In the genomic region with DNA sequence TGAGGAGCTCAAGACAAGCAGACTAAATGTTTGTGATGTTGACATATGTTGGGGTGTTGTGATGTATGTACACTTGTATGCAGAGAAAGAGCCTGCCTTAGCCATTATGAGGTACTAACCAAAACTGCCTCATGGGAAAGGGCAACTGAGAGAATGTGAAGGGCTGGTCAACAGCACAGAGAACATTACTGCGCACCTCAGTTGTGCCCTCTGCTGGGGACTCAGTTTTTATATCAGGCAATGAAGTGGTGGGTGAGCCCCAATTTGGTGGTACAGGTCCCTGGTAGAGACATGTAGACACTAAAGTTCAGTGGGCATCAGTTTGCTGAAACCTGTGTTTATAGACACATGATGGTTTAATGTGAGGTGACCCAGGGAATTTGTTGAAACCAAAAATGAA, we compare ENCODE assay signal across 10 cellular contexts.
DNase-seq lines count a peak whose midpoint lies in the region; ATAC-seq and TF ChIP-seq lines count a peak whose summit lies in the region.
"Had no signal": no experiment of that assay in that cellular context is flagged by ENCODE, and none has a peak within 500 bp of the region (broad histone marks: within the 10 kb centered on the region; RNA-seq: fewer than 3 reads in every experiment).

No MANE protein-coding gene starts in this region.

- H3K9ac ChIP-seq in Loucy (ENCODE audit: low read depth, low read length, poor library complexity, severe bottlenecking) (no peak overlapping the region), neural cell (ENCODE audit: low read length) (no peak overlapping the region)

- no peak for ATAC-seq in HG03175 (IDR thresholded peaks at IDR 0.05; ENCODE audit: unreplicated experiment)
- no peak for ATAC-seq in T-cell (replicated peaks in 1 of 4)
- ATAC-seq: activated naive CD4-positive, alpha-beta T cell treated with anti-CD3 and anti-CD28 coated beads, Interleukin-2, amount 50 U/mL, for 72 hours had no signal

- in situ Hi-C loops in astrocyte of the cerebellum (cut with HindIII; ENCODE audit: low sequenced_read_pairs) = no loop called here

- POLR2A ChIA-PET in T-cell (lab: Charles Lee) = no interaction called here

- peaks cover 5% of the 10 kb centered on the region for H3K4me1 ChIP-seq in Loucy (ENCODE audit: insufficient read depth, low read length, poor library complexity, severe bottlenecking)

- H3K79me2 ChIP-seq in Loucy (ENCODE audit: insufficient read depth, low read length) (no peaks in the 10 kb centered on the region), neural cell (replicated peaks; ENCODE audit: insufficient read depth, low read length) (no peaks in the 10 kb centered on the region)

- no peak for TF ChIP-seq EP300 in neural cell (conservative IDR thresholded peaks at IDR 0.05; ENCODE audit: poor library complexity, severe bottlenecking)

- H3K9me2 ChIP-seq in Loucy (replicated peaks; ENCODE audit: low read depth, low read length) = no peaks in the 10 kb centered on the region
- no peaks in the 10 kb centered on the region for H3K9me2 ChIP-seq in neural cell (ENCODE audit: insufficient read depth, low read length)

- H3K36me3 ChIP-seq in Loucy (ENCODE audit: insufficient read depth, low read length) = no peaks in the 10 kb centered on the region
- H3K36me3 ChIP-seq in neural cell (ENCODE audit: insufficient read depth, low read length) = no peaks in the 10 kb centered on the region

- H3K4me3 Mint-ChIP-seq in activated naive CD4-positive, alpha-beta T cell treated with anti-CD3 and anti-CD28 coated beads for 36 hours = no peak overlapping the region
- no peak overlapping the region for H3K4me3 Mint-ChIP-seq in T-cell

- H4K20me1 ChIP-seq in Loucy (ENCODE audit: insufficient read depth, low read length, poor library complexity, severe bottlenecking) (no peaks in the 10 kb centered on the region), neural cell (ENCODE audit: insufficient read depth) (no peaks in the 10 kb centered on the region)

- no peak overlapping the region for H2AFZ ChIP-seq in Loucy (ENCODE audit: low read length)
- H2AFZ ChIP-seq in neural cell (ENCODE audit: low read depth, low read length) = no peak overlapping the region

- H3K27ac Mint-ChIP-seq in activated naive CD4-positive, alpha-beta T cell treated with anti-CD3 and anti-CD28 coated beads for 36 hours = no peak overlapping the region
- no peak overlapping the region for H3K27ac Mint-ChIP-seq in T-cell
- H3K27ac Mint-ChIP-seq: activated naive CD4-positive, alpha-beta T cell treated with anti-CD3 and anti-CD28 coated beads, Interleukin-2, amount 50 U/mL, for 72 hours had no signal

- no peaks in the 10 kb centered on the region for H3K4me1 Mint-ChIP-seq in activated naive CD4-positive, alpha-beta T cell treated with anti-CD3 and anti-CD28 coated beads for 36 hours (ENCODE audit: low read depth)
- peaks cover 0 to 2% (median 0%) of the 10 kb centered on the region in 3 donors for H3K4me1 Mint-ChIP-seq in T-cell

- no peaks in the 10 kb centered on the region for H3F3A ChIP-seq in Loucy (ENCODE audit: low read depth)
- H3F3A ChIP-seq in neural cell (ENCODE audit: insufficient read depth, low read length, poor library complexity, severe bottlenecking) = no peaks in the 10 kb centered on the region

- H3K4me3 ChIP-seq in Loucy (ENCODE audit: low read length, poor library complexity, severe bottlenecking) (no peak overlapping the region), astrocyte of the cerebellum (ENCODE audit: low read depth, low read length) (no peak overlapping the region), neural cell (ENCODE audit: low read length) (no peak overlapping the region)
- H3K4me3 ChIP-seq: skin epidermis had no signal

- H3K27me3 ChIP-seq in Loucy (ENCODE audit: insufficient read depth, low read length, poor library complexity, severe bottlenecking) (no peaks in the 10 kb centered on the region), neural cell (ENCODE audit: insufficient read depth, low read depth, low read length) (no peaks in the 10 kb centered on the region)

- TF ChIP-seq CTCF in Loucy (conservative IDR thresholded peaks at IDR 0.05; ENCODE audit: low read length) (peak; percentile 61), astrocyte of the cerebellum (IDR thresholded peaks at IDR 0.05; ENCODE audit: low read depth, low read length, missing control alignments) (peak; percentile 39), neural cell (IDR thresholded peaks at IDR 0.05; ENCODE audit: poor library complexity, severe bottlenecking) (peak; percentile 29)

- H3K27ac ChIP-seq in neural cell (ENCODE audit: low read length) = no peak overlapping the region
- H3K27ac ChIP-seq: skin epidermis had no signal

- H3K27me3 Mint-ChIP-seq in activated naive CD4-positive, alpha-beta T cell treated with anti-CD3 and anti-CD28 coated beads for 36 hours (ENCODE audit: low read depth) = no peaks in the 10 kb centered on the region
- H3K27me3 Mint-ChIP-seq in T-cell = peaks cover 0 to 4% of the 10 kb centered on the region in 2 donors

- intact Hi-C loops in activated naive CD4-positive, alpha-beta T cell treated with anti-CD3 and anti-CD28 coated beads for 36 hours (cut with micrococcal nuclease) = loop anchor here (5.0 kb wide), 2 partner anchors 155 to 170 kb away; no protein-coding TSS in a partner anchor

- no peaks in the 10 kb centered on the region for H3K9me3 ChIP-seq in Loucy (ENCODE audit: insufficient read depth, low read depth, low read length)
- H3K9me3 ChIP-seq in neural cell (ENCODE audit: low read length) = no peaks in the 10 kb centered on the region

- CTCF ChIA-PET in activated naive CD4-positive, alpha-beta T cell treated with anti-CD3 and anti-CD28 coated beads for 36 hours (lab: Charles Lee) = interaction anchor here (1.2 to 1.7 kb wide), 3 partner anchors 25 to 169 kb away, joined by 4 to 6 read pairs (median 4); no protein-coding TSS in a partner anchor
- CTCF ChIA-PET in T-cell (lab: Charles Lee) = no interaction called here

- peak; percentile 20 for TF ChIP-seq RAD21 in neural cell (conservative IDR thresholded peaks at IDR 0.05)

- H3K4me2 ChIP-seq in Loucy (ENCODE audit: low read depth, low read length, poor library complexity, severe bottlenecking) = no peak overlapping the region
- H3K4me2 ChIP-seq in neural cell (ENCODE audit: low read length) = no peak overlapping the region

- no peaks in the 10 kb centered on the region for H3K36me3 Mint-ChIP-seq in activated naive CD4-positive, alpha-beta T cell treated with anti-CD3 and anti-CD28 coated beads for 36 hours (ENCODE audit: low read depth)
- H3K36me3 Mint-ChIP-seq in T-cell = no peaks in the 10 kb centered on the region
- H3K36me3 Mint-ChIP-seq: activated naive CD4-positive, alpha-beta T cell treated with anti-CD3 and anti-CD28 coated beads, Interleukin-2, amount 50 U/mL, for 72 hours had no signal

- H3K9me3 Mint-ChIP-seq in activated naive CD4-positive, alpha-beta T cell treated with anti-CD3 and anti-CD28 coated beads for 36 hours = no peaks in the 10 kb centered on the region
- no peaks in the 10 kb centered on the region for H3K9me3 Mint-ChIP-seq in T-cell
- H3K9me3 Mint-ChIP-seq: activated naive CD4-positive, alpha-beta T cell treated with anti-CD3 and anti-CD28 coated beads, Interleukin-2, amount 50 U/mL, for 72 hours had no signal

- peak; percentile 32 for DNase-seq in activated naive CD4-positive, alpha-beta T cell treated with anti-CD3 and anti-CD28 coated beads for 36 hours
- DNase-seq in activated naive CD4-positive, alpha-beta T cell (lab: John Stamatoyannopoulos, UW) = no peak
- no peak for DNase-seq in astrocyte of the cerebellum (ENCODE audit: low read depth)
- no peak for DNase-seq in effector CD4-positive, alpha-beta T cell
- DNase-seq in T-cell = no peak

TF ChIP-seq in neural cell, 6 proteins besides CTCF, POLR2A, EP300 and RAD21:
- TF ChIP-seq TAF1 (IDR thresholded peaks at IDR 0.05; ENCODE audit: low read depth) (no peak), EZH2 (IDR thresholded peaks at IDR 0.05; ENCODE audit: borderline replicate concordance, insufficient read depth, low read length, poor library complexity, severe bottlenecking) (no peak), POLR2AphosphoS5 (IDR thresholded peaks at IDR 0.05) (no peak), MXI1 (conservative IDR thresholded peaks at IDR 0.05; ENCODE audit: poor library complexity, severe bottlenecking) (no peak), SMC3 (conservative IDR thresholded peaks at IDR 0.05; ENCODE audit: poor library complexity) (peak; percentile 36)
- TF ChIP-seq, protein P1, sequence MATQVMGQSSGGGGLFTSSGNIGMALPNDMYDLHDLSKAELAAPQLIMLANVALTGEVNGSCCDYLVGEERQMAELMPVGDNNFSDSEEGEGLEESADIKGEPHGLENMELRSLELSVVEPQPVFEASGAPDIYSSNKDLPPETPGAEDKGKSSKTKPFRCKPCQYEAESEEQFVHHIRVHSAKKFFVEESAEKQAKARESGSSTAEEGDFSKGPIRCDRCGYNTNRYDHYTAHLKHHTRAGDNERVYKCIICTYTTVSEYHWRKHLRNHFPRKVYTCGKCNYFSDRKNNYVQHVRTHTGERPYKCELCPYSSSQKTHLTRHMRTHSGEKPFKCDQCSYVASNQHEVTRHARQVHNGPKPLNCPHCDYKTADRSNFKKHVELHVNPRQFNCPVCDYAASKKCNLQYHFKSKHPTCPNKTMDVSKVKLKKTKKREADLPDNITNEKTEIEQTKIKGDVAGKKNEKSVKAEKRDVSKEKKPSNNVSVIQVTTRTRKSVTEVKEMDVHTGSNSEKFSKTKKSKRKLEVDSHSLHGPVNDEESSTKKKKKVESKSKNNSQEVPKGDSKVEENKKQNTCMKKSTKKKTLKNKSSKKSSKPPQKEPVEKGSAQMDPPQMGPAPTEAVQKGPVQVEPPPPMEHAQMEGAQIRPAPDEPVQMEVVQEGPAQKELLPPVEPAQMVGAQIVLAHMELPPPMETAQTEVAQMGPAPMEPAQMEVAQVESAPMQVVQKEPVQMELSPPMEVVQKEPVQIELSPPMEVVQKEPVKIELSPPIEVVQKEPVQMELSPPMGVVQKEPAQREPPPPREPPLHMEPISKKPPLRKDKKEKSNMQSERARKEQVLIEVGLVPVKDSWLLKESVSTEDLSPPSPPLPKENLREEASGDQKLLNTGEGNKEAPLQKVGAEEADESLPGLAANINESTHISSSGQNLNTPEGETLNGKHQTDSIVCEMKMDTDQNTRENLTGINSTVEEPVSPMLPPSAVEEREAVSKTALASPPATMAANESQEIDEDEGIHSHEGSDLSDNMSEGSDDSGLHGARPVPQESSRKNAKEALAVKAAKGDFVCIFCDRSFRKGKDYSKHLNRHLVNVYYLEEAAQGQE (IDR thresholded peaks at IDR 0.05; ENCODE audit: borderline replicate concordance) = no peak
